ENCODE assay signal across 29 cellular contexts in the genomic region with DNA sequence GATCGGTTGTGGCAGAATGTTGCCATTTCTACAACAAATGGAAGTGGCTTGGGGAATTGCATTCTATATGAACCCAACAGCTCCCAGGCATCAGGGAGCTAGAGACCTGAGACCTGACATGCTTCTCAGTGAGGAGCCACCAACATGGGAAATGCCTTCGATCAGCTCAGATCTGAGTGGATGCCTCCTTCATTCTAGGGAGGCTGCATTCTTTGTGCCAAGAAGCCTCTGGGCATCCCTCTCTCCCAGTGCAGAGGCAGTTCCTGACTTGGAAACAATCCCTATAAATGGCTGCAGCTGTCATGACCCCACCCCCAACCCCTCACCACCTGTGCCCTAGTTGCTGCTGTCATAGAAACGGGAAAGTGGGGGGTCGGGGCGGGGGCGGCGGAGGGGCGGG.
DNase-seq lines count a peak whose midpoint lies in the region; ATAC-seq and TF ChIP-seq lines count a peak whose summit lies in the region.
"Had no signal": no experiment of that assay in that cellular context is flagged by ENCODE, and none has a peak within 500 bp of the region (broad histone marks: within the 10 kb centered on the region; RNA-seq: fewer than 3 reads in every experiment).

No MANE protein-coding gene starts in this region.

- H3K27ac Mint-ChIP-seq in nephron = peak overlapping the region in 2 of 3 experiments; percentile 65 to 74
- H3K27ac Mint-ChIP-seq: activated CD4-positive, alpha-beta T cell treated with anti-CD3 and anti-CD28 coated beads for 36 hours; activated naive CD8-positive, alpha-beta T cell; B cell; immature natural killer cell; memory B cell; stimulated activated naive CD8-positive, alpha-beta T cell treated with anti-CD3 and anti-CD28 coated beads, Interleukin-15, amount 100 ng/mL, for 72 hours had no signal

- H3K9me3 Mint-ChIP-seq in nephron = no peaks in the 10 kb centered on the region
- H3K9me3 Mint-ChIP-seq: immature natural killer cell; memory B cell; stimulated activated naive CD8-positive, alpha-beta T cell treated with anti-CD3 and anti-CD28 coated beads, Interleukin-15, amount 100 ng/mL, for 72 hours had no signal

- H3K4me3 ChIP-seq in lower leg skin (ENCODE audit: low read depth, poor library complexity, severe bottlenecking) = no peak overlapping the region
- H3K4me3 ChIP-seq: cardiac muscle cell, esophagus squamous epithelium, hepatocyte, prostate gland, sigmoid colon, thyroid gland, vagina had no signal

- peaks cover 39% of the 10 kb centered on the region for H3K4me1 Mint-ChIP-seq in nephron
- H3K4me1 Mint-ChIP-seq: B cell, immature natural killer cell, memory B cell had no signal

- no peak for ATAC-seq in GM18517 (IDR thresholded peaks at IDR 0.05; ENCODE audit: unreplicated experiment)
- ATAC-seq: activated CD4-positive, alpha-beta T cell treated with anti-CD3 and anti-CD28 coated beads for 36 hours; left colon; stimulated activated naive CD8-positive, alpha-beta T cell treated with anti-CD3 and anti-CD28 coated beads, Interleukin-15, amount 100 ng/mL, for 72 hours had no signal

- intact Hi-C loops in lower leg skin (cut with DNase I; ENCODE audit: low total_unique reads) = loop anchor here (10.0 kb wide), 1 partner anchor 134 kb away; no protein-coding TSS in a partner anchor

- peaks cover 14% of the 10 kb centered on the region for H3K36me3 Mint-ChIP-seq in nephron (ENCODE audit: low read depth)
- H3K36me3 Mint-ChIP-seq: activated naive CD8-positive, alpha-beta T cell; immature natural killer cell; memory B cell had no signal

- TF ChIP-seq POLR2A in lower leg skin (IDR thresholded peaks at IDR 0.05) = no peak

- TF ChIP-seq CTCF in nephron (IDR thresholded peaks at IDR 0.05; ENCODE audit: unreplicated experiment in 3 of 3) (no peak), lower leg skin (IDR thresholded peaks at IDR 0.05) (no peak)

- peak; percentile 72 for DNase-seq in DMS 273 (lab: John Stamatoyannopoulos, UW; ENCODE audit: unreplicated experiment)
- peak; percentile 80 for DNase-seq in LHCN-M2 (ENCODE audit: low read depth)
- peak; percentile 53 for DNase-seq in RPMI7951 (ENCODE audit: low read depth)
- no peak for DNase-seq in D341Med (ENCODE audit: low spot score)
- DNase-seq in hepatic stellate cell (ENCODE audit: low spot score) = no peak
- no peak for DNase-seq in lower leg skin (ENCODE audit: low spot score in 2 of 2)
- DNase-seq: activated CD4-positive, alpha-beta T cell treated with anti-CD3 and anti-CD28 coated beads for 36 hours; activated effector memory CD4-positive, alpha-beta T cell treated with Interleukin-2 at 50 U/mL for 16 hours; aorta; cortex of kidney; DMS79; esophagus squamous epithelium; immature natural killer cell; left colon; NCI-H187; NCI-H345; sigmoid colon; stimulated activated naive CD8-positive, alpha-beta T cell treated with anti-CD3 and anti-CD28 coated beads, Interleukin-15, amount 100 ng/mL, for 72 hours; T-helper 2 cell; thyroid gland had no signal

- no peak overlapping the region for H3K4me3 Mint-ChIP-seq in nephron
- H3K4me3 Mint-ChIP-seq: activated CD4-positive, alpha-beta T cell treated with anti-CD3 and anti-CD28 coated beads for 36 hours; activated naive CD8-positive, alpha-beta T cell; B cell; immature natural killer cell; memory B cell; stimulated activated naive CD8-positive, alpha-beta T cell treated with anti-CD3 and anti-CD28 coated beads, Interleukin-15, amount 100 ng/mL, for 72 hours had no signal

- WGBS in lower leg skin, 2 donors = 75 to 78% methylated on average over 8 of the region's 8 CpGs

- H3K27me3 Mint-ChIP-seq in nephron (ENCODE audit: low read depth) = peaks cover 3% of the 10 kb centered on the region
- H3K27me3 Mint-ChIP-seq: activated CD4-positive, alpha-beta T cell treated with anti-CD3 and anti-CD28 coated beads for 36 hours; activated naive CD8-positive, alpha-beta T cell; B cell; stimulated activated naive CD8-positive, alpha-beta T cell treated with anti-CD3 and anti-CD28 coated beads, Interleukin-15, amount 100 ng/mL, for 72 hours had no signal

Comparison
In these comparisons a context has a peak if more than half of its experiments do, and no peak if none do; other contexts are left out.
1. DNase-seq: peak in DMS 273 (single experiment), LHCN-M2 (single experiment) and RPMI7951 (single experiment); none in D341Med (single experiment), hepatic stellate cell (single experiment) and lower leg skin (0 of 2).